ENCODE assay signal across 2 cellular contexts in the genomic region with DNA sequence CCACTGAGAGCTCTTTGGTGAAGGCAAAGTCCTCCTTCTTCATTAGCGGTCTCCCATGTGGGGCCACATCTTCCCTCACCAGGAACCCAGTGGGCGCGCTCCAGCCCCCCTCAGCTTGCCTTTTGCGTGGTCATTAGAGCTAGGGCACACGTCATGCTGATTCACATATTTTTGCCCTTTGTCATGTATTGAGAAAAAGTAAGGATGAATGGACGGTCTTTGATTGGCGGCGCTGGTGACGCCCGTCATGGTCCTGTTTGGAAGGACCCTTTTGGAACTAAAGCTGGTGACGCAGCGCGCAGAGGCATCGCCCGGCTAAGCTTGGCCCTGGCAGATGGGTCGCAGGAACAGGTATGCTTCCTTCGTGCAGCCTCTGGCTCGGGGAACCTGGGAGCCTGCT.
TF ChIP-seq lines count a peak whose summit lies in the region.

No MANE protein-coding gene starts in this region.

TF ChIP-seq in HepG2, 621 proteins besides CTCF, POLR2A, EP300 and RAD21:
- TF ChIP-seq CREB1 (IDR thresholded peaks at IDR 0.05) (0 out of 2 replicates have a peak, but pooled peaks have one; percentile 16), CREB1 (CRISPR knock-in tag; IDR thresholded peaks at IDR 0.05) (no peak), CAMTA2 (CRISPR knock-in tag; IDR thresholded peaks at IDR 0.05; ENCODE audit: borderline replicate concordance) (no peak)
TF ChIP-seq in HepG2: peak in this region for 1.

TF ChIP-seq in H1, 55 proteins besides CTCF, POLR2A, EP300 and RAD21:
- TF ChIP-seq SIN3A (conservative IDR thresholded peaks at IDR 0.05 in 1 of 2, IDR thresholded peaks at IDR 0.05 in 1 of 2; ENCODE audit: low read depth in 1 of 2, low read length in 2 of 2) = no peak
